Comparison of ENCODE assay signal across 19 cellular contexts in genomic region chr5:155053482-155053881, GRCh38. TPM values are rescaled to one million over a fixed set of nuclear protein-coding genes. Genes with fewer than 3 reads are reported as not detected.
"Had no signal": no experiment of that assay in that cellular context is flagged by ENCODE, and none has a peak within 500 bp of the region (broad histone marks: within the 10 kb centered on the region; RNA-seq: fewer than 3 reads in every experiment).

No MANE protein-coding gene starts in this region.

- H3K27me3 Mint-ChIP-seq: central memory CD8-positive, alpha-beta T cell had no signal

- H3K9me3 ChIP-seq: body of pancreas, esophagus squamous epithelium, psoas muscle had no signal

- H3K27me3 ChIP-seq: body of pancreas, esophagus squamous epithelium, neural progenitor cell had no signal

- ATAC-seq: activated CD4-positive, CD25-positive, alpha-beta regulatory T cell treated with anti-CD3 and anti-CD28 coated beads, Interleukin-2, amount 50 U/mL, for 24 hours; body of pancreas; psoas muscle had no signal

- H3K36me3 Mint-ChIP-seq: activated naive CD8-positive, alpha-beta T cell; neural progenitor cell; stimulated activated effector memory CD8-positive, alpha-beta T cell treated with anti-CD3 and anti-CD28 coated beads, Interleukin-12 subunit alpha, Interleukin-12 subunit beta, amount 100 ng/mL, for 72 hours had no signal

- H3K27ac ChIP-seq: body of pancreas, coronary artery, esophagus squamous epithelium, neural progenitor cell, psoas muscle had no signal

- H3K4me1 ChIP-seq: body of pancreas, esophagus squamous epithelium, psoas muscle had no signal

- H3K9me3 Mint-ChIP-seq: central memory CD8-positive, alpha-beta T cell; neural progenitor cell; stimulated activated effector memory CD8-positive, alpha-beta T cell treated with anti-CD3 and anti-CD28 coated beads, Interleukin-12 subunit alpha, Interleukin-12 subunit beta, amount 100 ng/mL, for 72 hours had no signal

- H3K4me1 Mint-ChIP-seq: central memory CD8-positive, alpha-beta T cell; neural progenitor cell; stimulated activated effector memory CD8-positive, alpha-beta T cell treated with anti-CD3 and anti-CD28 coated beads, Interleukin-12 subunit alpha, Interleukin-12 subunit beta, amount 100 ng/mL, for 72 hours had no signal

- H3K4me3 Mint-ChIP-seq: activated naive CD8-positive, alpha-beta T cell; central memory CD8-positive, alpha-beta T cell; neural progenitor cell; stimulated activated effector memory CD8-positive, alpha-beta T cell treated with anti-CD3 and anti-CD28 coated beads, Interleukin-12 subunit alpha, Interleukin-12 subunit beta, amount 100 ng/mL, for 72 hours had no signal

- H3K4me3 ChIP-seq: body of pancreas, coronary artery, esophagus squamous epithelium, neural progenitor cell, psoas muscle had no signal

- H3K36me3 ChIP-seq: esophagus squamous epithelium, neural progenitor cell had no signal

- DNase-seq: activated CD4-positive, alpha-beta T cell treated with anti-CD3 and anti-CD28 coated beads, Interleukin-2, amount 50 U/mL, for 1 hour; activated CD8-positive, alpha-beta memory T cell treated with anti-CD3 and anti-CD28 coated beads for 24 hours; activated gamma-delta T cell treated with Interleukin-2 at 50 U/mL for 16 hours; amygdala; body of pancreas; esophagus squamous epithelium; psoas muscle had no signal

- H3K27ac Mint-ChIP-seq: activated naive CD8-positive, alpha-beta T cell; neural progenitor cell; stimulated activated effector memory CD8-positive, alpha-beta T cell treated with anti-CD3 and anti-CD28 coated beads, Interleukin-12 subunit alpha, Interleukin-12 subunit beta, amount 100 ng/mL, for 72 hours had no signal

- H3K9ac ChIP-seq: neural progenitor cell had no signal

RNA-seq across cellular contexts. Expression of gene KIF4B, which starts 39.9 kb away (rescaled TPM):
- total RNA-seq: esophagus squamous epithelium, fibroblast of villous mesenchyme, lower leg skin, mesenteric fat pad, osteocyte, ureter had no signal
- polyA plus RNA-seq: endothelial cell of umbilical vein had no signal
